Comparison of ENCODE assay signal across 8 cellular contexts in the genomic region with DNA sequence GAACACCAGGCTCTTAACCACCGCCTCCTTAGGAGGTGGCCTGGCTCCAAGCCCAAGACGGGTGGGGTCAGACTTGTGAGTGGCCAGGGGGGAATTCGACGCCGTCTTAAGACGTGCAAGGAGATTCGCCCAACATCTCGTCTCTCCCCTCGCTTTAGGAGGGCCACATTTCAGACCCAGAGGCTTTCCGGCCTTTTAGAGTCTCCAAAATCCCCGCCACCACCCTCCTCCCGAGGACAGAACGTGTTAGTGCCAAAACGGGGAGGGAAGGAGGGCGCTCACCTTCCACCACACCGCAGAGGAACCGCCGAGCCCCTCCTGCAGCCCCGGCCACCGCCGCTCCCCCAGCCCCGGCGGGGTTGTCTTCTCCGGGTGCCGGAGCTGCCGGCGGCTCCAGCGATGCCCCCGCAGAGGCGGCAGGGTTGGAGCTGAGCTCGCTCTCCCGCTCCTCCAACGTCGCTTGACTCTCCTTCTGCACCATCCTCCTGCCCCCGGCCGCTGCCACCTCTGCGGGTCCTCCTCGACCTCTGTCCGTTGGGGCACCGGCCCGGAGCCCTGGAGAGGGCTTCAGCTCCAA. TPM values are rescaled to one million over a fixed set of nuclear protein-coding genes. Genes with fewer than 3 reads are reported as not detected.
DNase-seq lines count a peak whose midpoint lies in the region; ATAC-seq and TF ChIP-seq lines count a peak whose summit lies in the region.

No MANE protein-coding gene starts in this region.

- H4K20me1 ChIP-seq in mammary epithelial cell (ENCODE audit: insufficient read depth, low read length): peaks cover 11% of the 10 kb centered on the region

- BruUV-seq in mammary epithelial cell (replicated peaks; lab: Mats Ljungman, UMichigan): TSS peak; percentile 83

- no peaks in the 10 kb centered on the region for H3K27me3 ChIP-seq in SJSA1 (replicated peaks)
- H3K27me3 ChIP-seq in mammary epithelial cell (ENCODE audit: insufficient read depth, low read length): no peaks in the 10 kb centered on the region

- H3K79me2 ChIP-seq in mammary epithelial cell (ENCODE audit: insufficient read depth, low read length): peaks cover 64% of the 10 kb centered on the region

- intact Hi-C loops in mammary epithelial cell (cut with micrococcal nuclease): loop anchor here (1.0 to 10.0 kb wide), 4 partner anchors 19 to 1547 kb away; a partner anchor contains a TSS

- H3K4me3 ChIP-seq in SJSA1 (peak overlapping the region; percentile 65), mammary epithelial cell (replicated peaks in 1 of 3; ENCODE audit: insufficient read depth in 1 of 3, low read depth in 2 of 3, low read length in 3 of 3) (peak overlapping the region; percentile 77 to 88 (median 77)), skeletal muscle cell (ENCODE audit: low read depth, low read length) (peak overlapping the region; percentile 86)

- in situ Hi-C loops in mammary epithelial cell (cut with MboI; ENCODE audit: low sequenced_read_pairs in 2 of 2): no loop called here

- peaks cover 17% of the 10 kb centered on the region for H3K36me3 ChIP-seq in SJSA1
- peaks cover under 1% of the 10 kb centered on the region for H3K36me3 ChIP-seq in mammary epithelial cell (ENCODE audit: insufficient read depth, low read length)

- TF ChIP-seq CTCF in mammary epithelial cell (conservative IDR thresholded peaks at IDR 0.05 in 1 of 2, IDR thresholded peaks at IDR 0.05 in 1 of 2; ENCODE audit: extremely low read depth in 1 of 2, insufficient read depth in 1 of 2, low read depth in 1 of 2, low read length in 2 of 2): no peak

- peak overlapping the region; percentile 33 for H2AFZ ChIP-seq in mammary epithelial cell (ENCODE audit: low read depth, low read length)

- H3K4me1 ChIP-seq in SJSA1 (replicated peaks): peaks cover 28% of the 10 kb centered on the region
- H3K4me1 ChIP-seq in mammary epithelial cell (ENCODE audit: insufficient read depth, low read length): peaks cover 18% of the 10 kb centered on the region

- H3K27ac ChIP-seq in SJSA1 (peak overlapping the region; percentile 81), mammary epithelial cell (ENCODE audit: insufficient read depth, low read depth, low read length) (peak overlapping the region; percentile 78)

- dilution Hi-C loops in mammary epithelial cell (cut with HindIII; ENCODE audit: low sequenced_read_pairs): no loop called here

- CTCF ChIA-PET in mammary epithelial cell (lab: Charles Lee; ENCODE audit: low non-redundant PET): interaction anchor here (0.7 to 1.0 kb wide), 4 partner anchors 20 to 192 kb away, joined by 3 read pairs; no protein-coding TSS in a partner anchor

- H3K9me3 ChIP-seq in SJSA1 (replicated peaks): no peaks in the 10 kb centered on the region
- no peaks in the 10 kb centered on the region for H3K9me3 ChIP-seq in mammary epithelial cell (replicated peaks; ENCODE audit: insufficient read depth, low read length)

- WGBS in mammary epithelial cell (ENCODE audit: low coverage, missing lambda C conversion rate): 0% methylated on average over 1 of the region's 41 CpGs

- ATAC-seq in HG03066 (IDR thresholded peaks at IDR 0.05; ENCODE audit: low read depth, unreplicated experiment) (peak; percentile 7), HG03457 (IDR thresholded peaks at IDR 0.05; ENCODE audit: unreplicated experiment) (no peak)

- H3K9ac ChIP-seq in mammary epithelial cell (ENCODE audit: insufficient read depth, low read length): peak overlapping the region; percentile 96

- H3K4me2 ChIP-seq in mammary epithelial cell (ENCODE audit: insufficient read depth, low read depth, low read length): peak overlapping the region; percentile 85

- DNase-seq in NCI-H1105 treated with DMSO at 0.1 percent for 48 hours (lab: John Stamatoyannopoulos, UW): peak; percentile 4
- no peak for DNase-seq in NCI-H1105 (lab: John Stamatoyannopoulos, UW)
- DNase-seq in SJSA1 (ENCODE audit: low read depth in 1 of 2, low spot score in 2 of 2): peak; percentile 84 to 93
- peak; percentile 93 for DNase-seq in mammary epithelial cell
- DNase-seq in iPS-NIHi11 (ENCODE audit: low spot score): peak; percentile 58
- peak; percentile 88 for DNase-seq in skeletal muscle cell (ENCODE audit: low read depth)

RNA-seq across cellular contexts. Expression of a gene that starts 0.6 kb away (rescaled TPM):
- total RNA-seq in SJSA1 (2014; rRNA removed; shearing (Covaris generic)): 65.6 and 69.3 TPM in 2 replicates
- 10 to 100 TPM; 82.4 to 97.5 TPM for total RNA-seq in mammary epithelial cell
- 22.1 TPM for polyA plus RNA-seq in mammary epithelial cell
- polyA minus RNA-seq in mammary epithelial cell: 211 TPM

RNA-seq across cellular contexts. Expression of a gene that starts 26.0 kb away (rescaled TPM):
- total RNA-seq in SJSA1 (2014; rRNA removed; shearing (Covaris generic)): 0.58 TPM in 1 of 2 replicates, not detected in the other
- total RNA-seq in mammary epithelial cell: 1 to 10 TPM in 1 of 2 donors, under 1 TPM in 1; 0.67 to 1.9 TPM
- polyA plus RNA-seq in mammary epithelial cell: 0.22 TPM
- polyA minus RNA-seq in mammary epithelial cell: 2.0 TPM

RNA-seq across cellular contexts. Expression of a gene that starts 34.4 kb away (rescaled TPM):
- 80.7 and 137 TPM in 2 replicates for total RNA-seq in SJSA1 (2014; rRNA removed; shearing (Covaris generic))
- total RNA-seq in mammary epithelial cell: 100 to 1,000 TPM in 1 of 2 donors, 10 to 100 TPM in 1; 99.4 to 104 TPM
- polyA plus RNA-seq in mammary epithelial cell: 132 TPM
- 73.4 TPM for polyA minus RNA-seq in mammary epithelial cell

RNA-seq across cellular contexts. Expression of a gene that starts 41.7 kb away (rescaled TPM):
- total RNA-seq in SJSA1 (2014; rRNA removed; shearing (Covaris generic)): not detected in 2 replicates
- total RNA-seq in mammary epithelial cell: not detected
- not detected for polyA plus RNA-seq in mammary epithelial cell
- polyA minus RNA-seq in mammary epithelial cell: not detected
